ENCODE assay signal across 13 cellular contexts in the genomic region with DNA sequence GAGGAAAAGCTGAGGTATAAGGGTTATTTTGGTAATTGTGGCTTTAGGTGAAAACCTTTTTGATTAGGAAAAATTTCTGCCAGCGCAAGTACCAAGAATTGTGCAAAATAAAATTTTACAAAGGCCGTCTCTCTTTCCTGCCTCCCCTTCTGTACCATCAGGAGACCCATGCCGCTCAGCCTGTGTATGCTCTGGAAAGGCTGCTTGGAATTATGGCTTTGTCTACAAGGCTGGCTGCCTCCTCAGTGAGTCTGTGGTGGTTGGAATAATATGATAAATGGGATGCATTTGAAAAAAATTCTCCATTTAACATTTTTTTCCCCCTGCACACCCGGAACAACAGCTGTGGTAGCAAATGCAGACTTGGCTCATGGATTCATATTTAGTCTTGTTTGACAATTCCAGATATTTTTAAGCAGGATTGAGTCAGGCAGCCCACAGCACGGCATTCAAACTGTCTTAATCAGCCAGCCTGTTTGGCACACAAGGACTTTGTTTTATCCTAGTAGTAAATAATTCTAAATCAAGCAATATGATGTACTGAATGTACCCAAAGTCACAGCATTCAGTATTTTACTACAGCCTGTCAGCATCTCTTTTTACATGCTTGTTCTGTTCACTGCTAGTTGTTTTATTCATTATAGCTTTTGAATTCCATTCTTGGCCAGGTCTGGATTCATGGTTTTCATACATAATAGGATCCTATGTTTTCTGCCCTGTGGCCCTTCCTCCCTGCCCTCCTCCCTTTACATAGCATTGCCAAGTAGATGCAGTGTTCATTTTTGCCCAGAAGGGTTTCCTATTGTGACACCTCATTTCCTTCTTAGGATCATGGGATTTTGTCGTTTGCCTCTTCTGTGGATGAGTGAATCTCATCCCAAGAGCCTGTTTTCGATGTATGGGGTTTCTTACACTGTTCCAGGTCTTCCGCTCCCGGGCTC.
DNase-seq lines count a peak whose midpoint lies in the region; ATAC-seq, FAIRE-seq and TF ChIP-seq lines count a peak whose summit lies in the region.
"Had no signal": no experiment of that assay in that cellular context is flagged by ENCODE, and none has a peak within 500 bp of the region (broad histone marks: within the 10 kb centered on the region; RNA-seq: fewer than 3 reads in every experiment).

No MANE protein-coding gene starts in this region.

- no peak for ATAC-seq in HG02870 (IDR thresholded peaks at IDR 0.05; ENCODE audit: unreplicated experiment)
- ATAC-seq: K562 had no signal

- DNase-seq in GM04504 (ENCODE audit: low read depth) (peak; percentile 62), astrocyte (ENCODE audit: low read depth) (peak; percentile 95), head of caudate nucleus (peak in 30 of 42 donors; percentile 19 to 76 (median 40)), skeletal muscle cell (ENCODE audit: low read depth) (peak; percentile 73), NCI-H2107 (lab: John Stamatoyannopoulos, UW) (no peak), NCI-H187 treated with DMSO at 0.1 percent for 48 hours (lab: John Stamatoyannopoulos, UW) (no peak), HAP-1 (ENCODE audit: low spot score in 2 of 2) (no peak)
- DNase-seq: activated CD4-positive, alpha-beta T cell treated with anti-CD3 and anti-CD28 coated beads, Interleukin-2, amount 50 U/mL, for 1 hour; kidney; uterus had no signal

- no peaks in the 10 kb centered on the region for H3K9me3 ChIP-seq in astrocyte (ENCODE audit: insufficient read depth, low read depth, low read length)
- H3K9me3 ChIP-seq in HAP-1, result no peaks in the 10 kb centered on the region
- H3K9me3 ChIP-seq: uterus had no signal

- no peak for TF ChIP-seq CTCF in astrocyte (IDR thresholded peaks at IDR 0.05; ENCODE audit: insufficient read depth, low read depth, low read length)

- H3K36me3 ChIP-seq in astrocyte (ENCODE audit: insufficient read depth, low read length) (no peaks in the 10 kb centered on the region), HAP-1 (replicated peaks) (no peaks in the 10 kb centered on the region)
- H3K36me3 ChIP-seq: cardiac muscle cell, uterus had no signal

- peak overlapping the region; percentile 10 for H3K27ac Mint-ChIP-seq in astrocyte (ENCODE audit: unreplicated experiment)

- no peak overlapping the region for H2AFZ ChIP-seq in astrocyte (ENCODE audit: low read depth, low read length)

- peak overlapping the region; percentile 76 for H3K4me2 ChIP-seq in astrocyte (ENCODE audit: low read length)

- H3K4me1 Mint-ChIP-seq in astrocyte (ENCODE audit: low read depth, unreplicated experiment), result peaks cover 31% of the 10 kb centered on the region

- no peak overlapping the region for H3K9ac ChIP-seq in astrocyte (ENCODE audit: low read length)

- H3K4me3 ChIP-seq in astrocyte (ENCODE audit: insufficient read depth, low read depth, low read length) (peak overlapping the region; percentile 19), skeletal muscle cell (ENCODE audit: low read depth, low read length) (no peak overlapping the region), HAP-1 (no peak overlapping the region)
- H3K4me3 ChIP-seq: cardiac muscle cell, K562, uterus had no signal

- H3K27ac ChIP-seq in astrocyte (ENCODE audit: low read depth, low read length), result no peak overlapping the region
- H3K27ac ChIP-seq: uterus had no signal

- no peak overlapping the region for H3K4me3 Mint-ChIP-seq in astrocyte (ENCODE audit: unreplicated experiment)

- peaks cover 27% of the 10 kb centered on the region for H4K20me1 ChIP-seq in astrocyte (ENCODE audit: insufficient read depth, low read length)

- no peaks in the 10 kb centered on the region for H3K27me3 ChIP-seq in astrocyte (ENCODE audit: insufficient read depth, low read length)
- H3K27me3 ChIP-seq in HAP-1 (ENCODE audit: low read depth), result no peaks in the 10 kb centered on the region
- H3K27me3 ChIP-seq: cardiac muscle cell, uterus had no signal

- peaks cover 19% of the 10 kb centered on the region for H3K4me1 ChIP-seq in astrocyte (ENCODE audit: insufficient read depth, low read length)
- peaks cover 36% of the 10 kb centered on the region for H3K4me1 ChIP-seq in HAP-1

- no peaks in the 10 kb centered on the region for H3K27me3 Mint-ChIP-seq in astrocyte (ENCODE audit: low read depth, unreplicated experiment)

- no peaks in the 10 kb centered on the region for H3K79me2 ChIP-seq in astrocyte (ENCODE audit: insufficient read depth, low read length)

- in situ Hi-C loops in HAP-1 (cut with MboI; ENCODE audit: low sequenced_read_pairs), result no loop called here

- intact Hi-C loops in head of caudate nucleus (cut with DNase I), result no loop called here

- no peaks in the 10 kb centered on the region for H3K9me3 Mint-ChIP-seq in astrocyte (ENCODE audit: unreplicated experiment)

- H3K36me3 Mint-ChIP-seq in astrocyte (ENCODE audit: low read depth, unreplicated experiment), result peaks cover 3% of the 10 kb centered on the region

- no peak for FAIRE-seq in astrocyte (lab: Jason Lieb, UNC)
- FAIRE-seq: K562, kidney had no signal

Comparison
In these comparisons a context has a peak if more than half of its experiments do, and no peak if none do; other contexts are left out.
1. DNase-seq: peak in GM04504 (single experiment), astrocyte (single experiment), head of caudate nucleus (30 of 42) and skeletal muscle cell (single experiment); none in NCI-H2107 (single experiment), NCI-H187 treated with DMSO at 0.1 percent for 48 hours (single experiment) and HAP-1 (0 of 2).